23 cellular contexts compared by ENCODE assay signal in the genomic region with DNA sequence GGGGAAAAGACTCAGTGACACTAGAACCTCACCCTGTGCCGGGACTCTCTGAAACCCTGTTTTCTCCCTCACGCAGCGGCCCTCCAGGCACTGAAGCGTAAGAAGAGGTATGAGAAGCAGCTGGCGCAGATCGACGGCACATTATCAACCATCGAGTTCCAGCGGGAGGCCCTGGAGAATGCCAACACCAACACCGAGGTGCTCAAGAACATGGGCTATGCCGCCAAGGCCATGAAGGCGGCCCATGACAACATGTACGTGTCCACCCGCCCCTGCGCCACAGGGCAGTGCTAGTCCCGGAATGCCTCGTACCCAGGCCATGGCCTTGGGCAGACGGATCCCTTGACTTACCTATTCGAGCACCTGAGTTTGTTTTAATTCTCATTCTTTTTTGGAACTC.
"Had no signal": no experiment of that assay in that cellular context is flagged by ENCODE, and none has a peak within 500 bp of the region (broad histone marks: within the 10 kb centered on the region; RNA-seq: fewer than 3 reads in every experiment).

No MANE protein-coding gene starts in this region.

- H3K27ac ChIP-seq: heart left ventricle, left lung, lower lobe of right lung, parathyroid adenoma, sigmoid colon, skin epidermis, stomach, thoracic aorta had no signal

- H3K27me3 ChIP-seq: heart left ventricle, left lung, sigmoid colon, stomach had no signal

- H3K9me3 Mint-ChIP-seq: memory B cell, nephron, type B pancreatic cell had no signal

- H3K9me3 ChIP-seq: heart left ventricle, left lung, lower lobe of right lung, sigmoid colon, stomach, thoracic aorta had no signal

- H3K27ac Mint-ChIP-seq: memory B cell, nephron, type B pancreatic cell had no signal

- FAIRE-seq: endometrium, frontal cortex, islet of Langerhans, urothelium cell line had no signal

- H3K9ac ChIP-seq: parathyroid adenoma had no signal

- DNase-seq: effector memory CD4-positive, alpha-beta T cell; heart left ventricle; hippocampal formation; lower lobe of right lung; midbrain; sigmoid colon; stimulated activated CD4-positive, alpha-beta T cell treated with anti-CD3 and anti-CD28 coated beads, Interleukin-2, amount 100 ng/mL, for 24 hours; stimulated activated CD4-positive, alpha-beta T cell treated with anti-CD3 and anti-CD28 coated beads, Interleukin-4, amount 100 ng/mL, for 4 hours; stimulated activated naive CD4-positive, alpha-beta T cell; stomach; substantia nigra had no signal

- H3K27me3 Mint-ChIP-seq: memory B cell, type B pancreatic cell had no signal

- ATAC-seq: esophagus mucosa, heart left ventricle, left lung, lower lobe of right lung had no signal

- H3K4me3 Mint-ChIP-seq: memory B cell, nephron, type B pancreatic cell had no signal

- H2AFZ ChIP-seq: parathyroid adenoma had no signal

- H3K4me3 ChIP-seq: heart left ventricle, left lung, lower lobe of right lung, sigmoid colon, skin epidermis, stomach, thoracic aorta had no signal
